ENCODE assay signal across 11 cellular contexts in the genomic region with DNA sequence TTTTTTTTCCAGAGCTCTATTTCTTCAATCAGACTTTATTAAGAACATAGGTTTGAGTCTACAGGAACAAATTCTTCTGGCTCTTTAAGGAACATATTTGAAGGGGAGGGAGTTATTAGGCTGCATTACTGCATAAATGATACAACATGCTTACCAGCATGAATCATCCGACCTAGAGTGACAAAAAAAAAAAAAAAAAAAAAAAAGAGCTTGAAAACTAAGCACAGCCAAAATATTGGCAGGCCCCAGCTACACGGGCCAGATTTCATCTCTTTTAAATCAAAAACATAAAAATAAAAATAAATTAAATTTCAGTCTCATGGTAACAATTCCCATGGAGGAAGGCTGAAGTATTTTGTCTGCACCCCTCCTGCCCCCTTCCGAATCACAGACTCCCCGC. TPM values are rescaled to one million over a fixed set of nuclear protein-coding genes. Genes with fewer than 3 reads are reported as not detected.
A peak's percentile ranks its signal among the peaks of the same experiment; 100 is the strongest.
DNase-seq lines count a peak whose midpoint lies in the region; ATAC-seq, FAIRE-seq and TF ChIP-seq lines count a peak whose summit lies in the region.
"Had no signal": no experiment of that assay in that cellular context is flagged by ENCODE, and none has a peak within 500 bp of the region (broad histone marks: within the 10 kb centered on the region; RNA-seq: fewer than 3 reads in every experiment).

No MANE protein-coding gene starts in this region.

- H3K27ac ChIP-seq in A673 (ENCODE audit: low read depth, low read length, poor library complexity, severe bottlenecking) = no peak overlapping the region
- H3K27ac ChIP-seq in H1 (ENCODE audit: low read depth, low read length) = no peak overlapping the region
- H3K27ac ChIP-seq: BLaER1 had no signal

- no peak for TF ChIP-seq EP300 in H1 (IDR thresholded peaks at IDR 0.05; ENCODE audit: borderline replicate concordance in 1 of 2, low read depth in 2 of 2, low read length in 2 of 2)

- no peak overlapping the region for H2AK5ac ChIP-seq in H1 (ENCODE audit: low read depth, low read length)

- H3K9me3 ChIP-seq in A673 (ENCODE audit: low read depth, low read length, poor library complexity, severe bottlenecking) (no peaks in the 10 kb centered on the region), H1 (ENCODE audit: insufficient read depth in 2 of 2, low read depth in 1 of 2, low read length in 1 of 2) (no peaks in the 10 kb centered on the region)

- H4K20me1 ChIP-seq in H1 (replicated peaks in 1 of 2; ENCODE audit: control insufficient read depth in 1 of 2, insufficient read depth in 2 of 2, low read length in 2 of 2) = peaks cover 0 to 3% of the 10 kb centered on the region in 2 experiments
- H4K20me1 ChIP-seq: BLaER1 had no signal

- H2BK20ac ChIP-seq in H1 (ENCODE audit: low read length) = no peak overlapping the region

- peak overlapping the region; percentile 68 to 74 for H3K4me2 ChIP-seq in H1 (ENCODE audit: insufficient read depth in 1 of 2, low read depth in 2 of 2, low read length in 2 of 2)
- H3K4me2 ChIP-seq: BLaER1 had no signal

- no peak overlapping the region for H3K14ac ChIP-seq in H1 (ENCODE audit: insufficient read length)

- peak; percentile 17 for DNase-seq in A673 (ENCODE audit: low spot score)
- DNase-seq in LHCN-M2 (ENCODE audit: low read depth) = peak; percentile 61
- no peak for DNase-seq in H1 (ENCODE audit: low read depth in 1 of 2, low spot score in 2 of 2)
- DNase-seq in myocyte (ENCODE audit: low read depth) = peak; percentile 20
- no peak for DNase-seq in amniotic stem cell (lab: John Stamatoyannopoulos, UW)

- no peak overlapping the region for H3K4ac ChIP-seq in H1 (replicated peaks; ENCODE audit: insufficient read length, low read depth, low read length)

- no peak overlapping the region for H2BK12ac ChIP-seq in H1 (ENCODE audit: low read depth, low read length)

- intact Hi-C loops in A673 (cut with micrococcal nuclease; ENCODE audit: unreplicated experiment) = no loop called here

- no peak overlapping the region for H4K5ac ChIP-seq in H1 (ENCODE audit: insufficient read length, low read depth, low read length)

- H3K79me2 ChIP-seq in H1 (ENCODE audit: control insufficient read depth in 1 of 2, insufficient read depth in 2 of 2, low read length in 2 of 2) = no peaks in the 10 kb centered on the region

- H4K8ac ChIP-seq in H1 (ENCODE audit: extremely low read depth, insufficient read depth, low read length) = no peak overlapping the region

- no peak overlapping the region for H2AFZ ChIP-seq in H1 (ENCODE audit: low read length)

- no peak overlapping the region for H3K9ac ChIP-seq in H1 (replicated peaks in 1 of 4; ENCODE audit: extremely low read depth in 1 of 4, low read depth in 3 of 4, low read length in 3 of 4)
- H3K9ac ChIP-seq: BLaER1 had no signal

- TF ChIP-seq RAD21 in H1 (IDR thresholded peaks at IDR 0.05 in 1 of 2, conservative IDR thresholded peaks at IDR 0.05 in 1 of 2; ENCODE audit: low read depth in 2 of 2, low read length in 2 of 2) = no peak

- no peak overlapping the region for H3K18ac ChIP-seq in H1 (ENCODE audit: extremely low read depth, low read length)

- H3K4me3 ChIP-seq in A673 (ENCODE audit: low read depth, low read length, poor library complexity, severe bottlenecking) (peak overlapping the region; percentile 39), H1 (ENCODE audit: extremely low read depth in 1 of 4, insufficient read depth in 2 of 4, low read depth in 3 of 4, low read length in 4 of 4) (peak overlapping the region; percentile 42 to 77 (median 68))
- H3K4me3 ChIP-seq: BLaER1, lung had no signal

- 23% methylated on average over 4 of the region's 4 CpGs; no CpG with 5 or more reads in 1 of the 2 experiments for WGBS in H1 (ENCODE audit: extremely low coverage in 1 of 2, insufficient coverage in 1 of 2, insufficient read length in 1 of 2, insufficient replicate concordance in 2 of 2, low coverage in 1 of 2, low lambda C conversion rate in 2 of 2, missing lambda C conversion rate in 1 of 2), 2 experiments

- H4K91ac ChIP-seq in H1 (replicated peaks; ENCODE audit: insufficient read length, low read length) = no peak overlapping the region

- H3K56ac ChIP-seq in H1 (replicated peaks; ENCODE audit: insufficient read length, low read depth, low read length) = no peak overlapping the region

- FAIRE-seq in H1 (lab: Jason Lieb, UNC) = no peak
- FAIRE-seq: colon had no signal

- TF ChIP-seq POLR2A in H1 (IDR thresholded peaks at IDR 0.05; ENCODE audit: control extremely low read depth in 1 of 2, low read depth in 2 of 2, low read length in 2 of 2) = no peak

- H3K79me1 ChIP-seq in H1 (ENCODE audit: low read depth, low read length) = no peaks in the 10 kb centered on the region

- no peak for TF ChIP-seq CTCF in A673 (conservative IDR thresholded peaks at IDR 0.05; ENCODE audit: low read depth, low read length)
- no peak for TF ChIP-seq CTCF in H1 (IDR thresholded peaks at IDR 0.05; ENCODE audit: control extremely low read depth in 1 of 3, insufficient read depth in 1 of 3, low read depth in 1 of 3, low read length in 3 of 3)

- no peaks in the 10 kb centered on the region for H3K36me3 ChIP-seq in A673 (ENCODE audit: insufficient read depth, low read length, poor library complexity, severe bottlenecking)
- no peaks in the 10 kb centered on the region for H3K36me3 ChIP-seq in H1 (ENCODE audit: control insufficient read depth in 2 of 4, insufficient read depth in 4 of 4, low read length in 3 of 4)
- H3K36me3 ChIP-seq: BLaER1 had no signal

- CTCF ChIA-PET in A673 (lab: Charles Lee) (interaction anchor here (0.5 kb wide), 1 partner anchor 43 kb away, joined by 4 read pairs; no protein-coding TSS in a partner anchor), H1 (lab: Charles Lee; ENCODE audit: partially characterized antibody) (interaction anchor here (0.6 to 3.3 kb wide), 3 partner anchors 16 to 556 kb away, joined by 4 to 18 read pairs (median 5); no protein-coding TSS in a partner anchor)

- H3K4me1 ChIP-seq in A673 (ENCODE audit: insufficient read depth, low read length, poor library complexity, severe bottlenecking) (no peaks in the 10 kb centered on the region), H1 (replicated peaks in 1 of 4; ENCODE audit: control insufficient read depth in 3 of 4, insufficient read depth in 4 of 4, low read length in 3 of 4) (no peaks in the 10 kb centered on the region)
- H3K4me1 ChIP-seq: BLaER1 had no signal

- H2BK15ac ChIP-seq in H1 (ENCODE audit: low read length) = no peak overlapping the region

- no peak overlapping the region for H2BK120ac ChIP-seq in H1 (replicated peaks; ENCODE audit: low read depth, low read length)

- POLR2A ChIA-PET in A673 (lab: Charles Lee; ENCODE audit: low non-redundant PET) (interaction anchor here (0.6 kb wide), 2 partner anchors 39 to 344 kb away, joined by 7 to 12 read pairs; no protein-coding TSS in a partner anchor), H1 (lab: Charles Lee; ENCODE audit: partially characterized antibody) (interaction anchor here (0.6 kb wide), 1 partner anchor 14 kb away, joined by 3 read pairs; no protein-coding TSS in a partner anchor)

- ATAC-seq in HG03097 (IDR thresholded peaks at IDR 0.05; ENCODE audit: low FRiP score, unreplicated experiment) = no peak
- no peak for ATAC-seq in HG02938 (IDR thresholded peaks at IDR 0.05; ENCODE audit: unreplicated experiment)
- ATAC-seq in GM21528 (IDR thresholded peaks at IDR 0.05; ENCODE audit: low FRiP score, unreplicated experiment) = no peak

- H3K27me3 ChIP-seq in A673 (replicated peaks; ENCODE audit: insufficient read depth, low read depth, low read length, poor library complexity) = peaks cover 46% of the 10 kb centered on the region
- H3K27me3 ChIP-seq in H1 (replicated peaks in 1 of 4; ENCODE audit: control insufficient read depth in 3 of 4, extremely low read depth in 1 of 4, insufficient read depth in 3 of 4, low read length in 3 of 4) = peaks cover 15 to 54% (median 42%) of the 10 kb centered on the region in 4 experiments
- H3K27me3 ChIP-seq: BLaER1 had no signal

- H3K23ac ChIP-seq in H1 (ENCODE audit: insufficient read length) = no peak overlapping the region

- H3K23me2 ChIP-seq in H1 (ENCODE audit: low read depth, low read length) = peaks cover 3% of the 10 kb centered on the region; the same call in 1 of the 2 replicates

- no peak overlapping the region for H2BK5ac ChIP-seq in H1 (ENCODE audit: low read depth, low read length)

- no TSS peak for BruUV-seq in A673 (replicated peaks; lab: Mats Ljungman, UMichigan)

TF ChIP-seq in H1, 55 proteins besides CTCF, POLR2A, EP300 and RAD21:
- TF ChIP-seq TCF12 (IDR thresholded peaks at IDR 0.05; ENCODE audit: low read depth, low read length) = no peak
- TF ChIP-seq ASH2L (IDR thresholded peaks at IDR 0.05; ENCODE audit: low read length) = no peak
- TF ChIP-seq TEAD4 (IDR thresholded peaks at IDR 0.05; ENCODE audit: low read depth, low read length) = no peak
- TF ChIP-seq EZH2 (IDR thresholded peaks at IDR 0.05; ENCODE audit: low read depth, low read length, severe bottlenecking) = no peak
- TF ChIP-seq, protein P1, sequence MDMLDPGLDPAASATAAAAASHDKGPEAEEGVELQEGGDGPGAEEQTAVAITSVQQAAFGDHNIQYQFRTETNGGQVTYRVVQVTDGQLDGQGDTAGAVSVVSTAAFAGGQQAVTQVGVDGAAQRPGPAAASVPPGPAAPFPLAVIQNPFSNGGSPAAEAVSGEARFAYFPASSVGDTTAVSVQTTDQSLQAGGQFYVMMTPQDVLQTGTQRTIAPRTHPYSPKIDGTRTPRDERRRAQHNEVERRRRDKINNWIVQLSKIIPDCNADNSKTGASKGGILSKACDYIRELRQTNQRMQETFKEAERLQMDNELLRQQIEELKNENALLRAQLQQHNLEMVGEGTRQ (IDR thresholded peaks at IDR 0.05; ENCODE audit: low read length) = no peak
TF ChIP-seq in H1: peak in this region for 0.

RNA-seq across cellular contexts. Expression of a gene that starts 26.3 kb away (rescaled TPM):
- total RNA-seq in A673 (2021) (not detected in 2 replicates), LHCN-M2 (2014; rRNA removed) (4.0 and 4.9 TPM in 2 replicates), myocyte (4.8 and 9.8 TPM in 2 replicates)
- 3.9 TPM for polyA plus RNA-seq in LHCN-M2 (2012)
- total RNA-seq in H1 (2021; fragmentation: NEBNext Ultra II Directional; extraction: Animal tissue kit (Norgen Biotek cat#: 25700)) = 0.38 and 0.47 TPM in 2 replicates
- polyA plus RNA-seq in H1 (2011; rRNA removed) = 0.24 and 0.30 TPM in 2 replicates
- polyA plus RNA-seq in H1 (2011; cell fraction: cytosol; rRNA removed) = 0.30 TPM
- polyA plus RNA-seq in H1 (2011; cell fraction: nucleus; rRNA removed) = 0.86 TPM
- 0.20 to 0.70 TPM (median 0.50 TPM) in 4 replicates for polyA plus RNA-seq in H1 (2012, experiment 1 of 2)
- 0.46 TPM for polyA plus RNA-seq in H1 (2012, experiment 2 of 2)
- 0.43 TPM for polyA plus RNA-seq in H1 (2013, experiment 1 of 2)
- polyA plus RNA-seq in H1 (2013, experiment 2 of 2) = 0.42 TPM
- 0.29 and 0.73 TPM in 2 replicates for polyA minus RNA-seq in H1 (2011; rRNA and poly(A)+ RNA removed)
- 2.0 TPM for polyA minus RNA-seq in H1 (2011; cell fraction: cytosol; rRNA and poly(A)+ RNA removed)
- polyA minus RNA-seq in H1 (2011; cell fraction: nucleus; rRNA and poly(A)+ RNA removed) = not detected
- polyA plus RNA-seq in myocyte (2012) = 2.5 TPM

Comparison
In these comparisons a context has a peak if more than half of its experiments do, and no peak if none do; other contexts are left out.
1. DNase-seq: peak in A673 (single experiment), LHCN-M2 (single experiment) and myocyte (single experiment); none in H1 (0 of 2) and amniotic stem cell (single experiment).